8 cellular contexts compared by ENCODE assay signal in the genomic region with DNA sequence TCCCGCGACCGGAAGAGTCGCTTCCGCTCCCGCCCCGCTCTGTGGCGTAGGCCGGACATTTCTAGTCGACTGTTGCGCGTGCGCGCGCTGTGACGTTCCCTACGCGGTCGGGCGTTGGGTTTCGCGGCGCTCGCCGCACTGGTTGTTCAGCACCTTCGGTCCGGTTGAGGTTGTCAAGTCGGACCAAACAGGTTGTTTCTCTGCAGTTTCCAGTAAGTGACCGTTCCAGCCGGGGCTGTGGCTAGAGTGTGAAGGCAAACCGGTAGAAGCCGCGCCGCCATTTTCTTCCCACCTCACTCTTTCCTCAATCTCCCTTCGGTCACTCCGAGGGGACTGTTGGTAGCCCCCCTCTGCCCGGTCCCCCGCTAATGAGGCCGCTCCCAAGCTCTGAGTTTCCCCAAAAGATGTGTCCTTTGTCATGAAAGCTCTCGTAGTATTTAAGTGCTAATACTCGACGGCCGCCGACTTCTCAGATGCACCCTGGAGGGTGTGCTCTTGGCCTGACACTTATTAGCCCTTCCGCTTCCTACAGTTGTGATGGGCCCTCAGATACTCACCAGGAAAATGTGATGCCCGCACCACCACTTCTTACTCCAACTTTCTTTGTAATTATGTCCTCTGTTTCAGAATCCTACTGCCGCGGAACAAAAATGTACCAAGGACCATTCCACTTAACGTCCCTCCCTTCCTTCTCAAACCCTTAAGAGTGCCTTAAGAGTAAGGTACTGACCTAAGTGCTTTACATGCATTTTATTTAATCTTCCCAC. TPM values are rescaled to one million over a fixed set of nuclear protein-coding genes. Genes with fewer than 3 reads are reported as not detected.
DNase-seq lines count a peak whose midpoint lies in the region; ATAC-seq and TF ChIP-seq lines count a peak whose summit lies in the region.

No MANE protein-coding gene starts in this region.

- ATAC-seq in HG03159 (IDR thresholded peaks at IDR 0.05; ENCODE audit: unreplicated experiment): peak; percentile 95

- no peaks in the 10 kb centered on the region for H3K27me3 ChIP-seq in kidney epithelial cell (ENCODE audit: control insufficient read depth, insufficient read depth, low read length)

- H3K4me3 ChIP-seq in kidney epithelial cell (ENCODE audit: low read depth, low read length): peak overlapping the region; percentile 74

- H3K27me3 Mint-ChIP-seq in chondrocyte (ENCODE audit: low read depth): no peaks in the 10 kb centered on the region

- TF ChIP-seq POLR2A in GM18951 (IDR thresholded peaks at IDR 0.05; ENCODE audit: extremely low read depth, insufficient read depth, insufficient read length): peak; percentile 99

- peak overlapping the region; percentile 93 for H3K4me3 Mint-ChIP-seq in chondrocyte (ENCODE audit: unreplicated experiment)

- H3K9me3 Mint-ChIP-seq in chondrocyte (ENCODE audit: low read depth): no peaks in the 10 kb centered on the region

- TF ChIP-seq CTCF in chondrocyte (IDR thresholded peaks at IDR 0.05): peak; percentile 34
- no peak for TF ChIP-seq CTCF in kidney epithelial cell (IDR thresholded peaks at IDR 0.05; ENCODE audit: insufficient read depth, low read length, poor library complexity, severe bottlenecking)

- peaks cover 36% of the 10 kb centered on the region for H3K4me1 Mint-ChIP-seq in chondrocyte (ENCODE audit: low read depth)

- H3K36me3 Mint-ChIP-seq in chondrocyte (ENCODE audit: low read depth): no peaks in the 10 kb centered on the region

- peak overlapping the region; percentile 99 for H3K27ac Mint-ChIP-seq in chondrocyte (ENCODE audit: unreplicated experiment)

- peak; percentile 92 for DNase-seq in AG08396 (ENCODE audit: low spot score)
- DNase-seq in NCI-H446 treated with DMSO at 0.1 percent for 48 hours (lab: John Stamatoyannopoulos, UW): peak; percentile 84
- peak; percentile 57 to 68 for DNase-seq in activated CD4-positive, alpha-beta T cell treated with anti-CD3 and anti-CD28 coated beads for 24 hours (ENCODE audit: low read depth in 2 of 2)
- DNase-seq in chondrocyte (ENCODE audit: low spot score): peak; percentile 97
- peak; percentile 69 for DNase-seq in kidney epithelial cell (ENCODE audit: low read depth)
- DNase-seq in stimulated activated CD4-positive, alpha-beta T cell treated with anti-CD3 and anti-CD28 coated beads, Interleukin-15, amount 100 ng/mL, for 1 hour (ENCODE audit: low read depth in 1 of 2, low spot score in 1 of 2): peak; percentile 61 to 62

- in situ Hi-C loops in GM18951 (cut with MboI; ENCODE audit: low sequenced_read_pairs, unreplicated experiment): no loop called here

- no peaks in the 10 kb centered on the region for H3K36me3 ChIP-seq in kidney epithelial cell (ENCODE audit: control insufficient read depth, insufficient read depth, low read length)

RNA-seq across cellular contexts. Expression of a gene that starts 56.3 kb away (rescaled TPM):
- total RNA-seq in chondrocyte (52.9 to 58.7 TPM (median 57.4 TPM) in 3 replicates), kidney epithelial cell (20.3 and 23.0 TPM in 2 replicates)

Comparison
In these comparisons a context has a peak if more than half of its experiments do, and no peak if none do; other contexts are left out.
1. Peak in every context shown above with its lines: DNase-seq, ATAC-seq and H3K4me3 ChIP-seq.